Comparison of ENCODE assay signal across 17 cellular contexts in genomic region chr21:44442266-44443125, GRCh38.
"Had no signal": no experiment of that assay in that cellular context is flagged by ENCODE, and none has a peak within 500 bp of the region (broad histone marks: within the 10 kb centered on the region; RNA-seq: fewer than 3 reads in every experiment).

No MANE protein-coding gene starts in this region.

- ATAC-seq: activated CD8-positive, alpha-beta T cell treated with anti-CD3 and anti-CD28 coated beads for 36 hours; activated naive CD4-positive, alpha-beta T cell treated with anti-CD3 and anti-CD28 coated beads, Interleukin-2, amount 50 U/mL, for 72 hours; activated T-cell treated with anti-CD3 and anti-CD28 coated beads, Interleukin-2, amount 50 U/mL, for 4 hours; effector memory CD8-positive, alpha-beta T cell; heart right ventricle; stimulated activated naive B cell treated with anti-CD40 and anti-IgM and Interleukin-4, amounts not matched to agents 10 μg/mL and 1 μg/mL and 100 μg/mL, for 72 hours; T-cell had no signal

- H3K27ac ChIP-seq: adrenal gland, esophagus squamous epithelium, heart right ventricle had no signal

- H3K4me2 ChIP-seq: SK-N-SH had no signal

- H3K4me1 ChIP-seq: adrenal gland had no signal

- H3K9me3 ChIP-seq: adrenal gland, esophagus squamous epithelium, heart right ventricle, SK-N-SH had no signal

- H3K4me3 ChIP-seq: adrenal gland, esophagus squamous epithelium, heart right ventricle had no signal

- H3K9ac ChIP-seq: SK-N-SH had no signal

- FAIRE-seq: small intestine had no signal

- H3K36me3 ChIP-seq: adrenal gland, esophagus squamous epithelium had no signal

- DNase-seq: activated CD4-positive, alpha-beta T cell treated with anti-CD3 and anti-CD28 coated beads, Interleukin-2, amount 10 ng/mL, durations not matched to agents 24 days and 14 days; activated CD8-positive, alpha-beta T cell treated with anti-CD3 and anti-CD28 coated beads for 36 hours; activated effector memory CD4-positive, alpha-beta T cell treated with anti-CD3 and anti-CD28 coated beads, Interleukin-2, amount 50 U/mL, for 16 hours; activated T-cell treated with anti-CD3 and anti-CD28 coated beads, Interleukin-2, amount 50 U/mL, for 4 hours; adrenal gland; effector memory CD8-positive, alpha-beta T cell; esophagus squamous epithelium; immature natural killer cell; occipital lobe; SK-N-SH; small intestine; stimulated activated CD4-positive, alpha-beta T cell treated with anti-CD3 and anti-CD28 coated beads, Interleukin-4, amount 100 ng/mL, for 4 hours; stimulated activated naive B cell treated with anti-CD40 and anti-IgM and Interleukin-4, amounts not matched to agents 10 μg/mL and 1 μg/mL and 100 μg/mL, for 72 hours; T1000 had no signal
